ENCODE assay signal across 1 cellular context in the genomic region with DNA sequence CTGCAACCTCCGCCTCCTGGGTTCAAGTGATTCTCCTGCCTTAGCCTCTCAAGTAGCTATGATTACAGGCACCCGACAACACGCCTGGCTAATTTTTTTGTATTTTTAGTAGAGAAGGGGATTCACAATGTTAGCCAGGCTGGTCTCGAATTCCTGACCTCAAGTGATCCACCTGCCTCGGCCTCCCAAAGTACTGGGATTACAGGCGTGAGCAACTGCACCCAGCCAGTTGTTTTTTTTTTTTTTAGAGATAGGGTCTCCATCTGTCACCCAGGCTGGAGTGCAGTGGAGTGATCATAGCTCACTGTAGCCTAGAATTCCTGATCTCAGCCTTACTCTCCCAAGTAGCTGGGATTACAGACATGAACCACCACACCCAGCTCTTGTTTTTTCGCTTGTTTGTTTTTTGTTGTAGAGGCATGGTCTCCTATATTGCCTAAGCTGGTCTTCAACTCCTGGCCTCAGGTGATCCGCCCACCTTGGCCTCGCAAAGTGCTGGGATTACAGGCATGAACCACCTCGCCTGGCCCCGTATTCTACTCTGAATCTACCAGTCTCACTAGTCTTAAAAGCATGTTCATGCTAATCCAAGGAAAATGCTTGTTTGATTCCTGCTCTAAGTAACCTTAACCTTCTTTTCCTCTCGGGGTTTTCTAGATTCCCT.
TF ChIP-seq lines count a peak whose summit lies in the region.

No MANE protein-coding gene starts in this region.

TF ChIP-seq in HepG2, 621 proteins besides CTCF, POLR2A, EP300 and RAD21:
- TF ChIP-seq RFXAP (CRISPR knock-in tag; IDR thresholded peaks at IDR 0.05; ENCODE audit: borderline replicate concordance): 0 out of 2 replicates have a peak, but pooled peaks have one; percentile 23
- TF ChIP-seq, protein P1, sequence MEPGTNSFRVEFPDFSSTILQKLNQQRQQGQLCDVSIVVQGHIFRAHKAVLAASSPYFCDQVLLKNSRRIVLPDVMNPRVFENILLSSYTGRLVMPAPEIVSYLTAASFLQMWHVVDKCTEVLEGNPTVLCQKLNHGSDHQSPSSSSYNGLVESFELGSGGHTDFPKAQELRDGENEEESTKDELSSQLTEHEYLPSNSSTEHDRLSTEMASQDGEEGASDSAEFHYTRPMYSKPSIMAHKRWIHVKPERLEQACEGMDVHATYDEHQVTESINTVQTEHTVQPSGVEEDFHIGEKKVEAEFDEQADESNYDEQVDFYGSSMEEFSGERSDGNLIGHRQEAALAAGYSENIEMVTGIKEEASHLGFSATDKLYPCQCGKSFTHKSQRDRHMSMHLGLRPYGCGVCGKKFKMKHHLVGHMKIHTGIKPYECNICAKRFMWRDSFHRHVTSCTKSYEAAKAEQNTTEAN (CRISPR knock-in tag; conservative IDR thresholded peaks at IDR 0.05): no peak
- TF ChIP-seq, protein P2, sequence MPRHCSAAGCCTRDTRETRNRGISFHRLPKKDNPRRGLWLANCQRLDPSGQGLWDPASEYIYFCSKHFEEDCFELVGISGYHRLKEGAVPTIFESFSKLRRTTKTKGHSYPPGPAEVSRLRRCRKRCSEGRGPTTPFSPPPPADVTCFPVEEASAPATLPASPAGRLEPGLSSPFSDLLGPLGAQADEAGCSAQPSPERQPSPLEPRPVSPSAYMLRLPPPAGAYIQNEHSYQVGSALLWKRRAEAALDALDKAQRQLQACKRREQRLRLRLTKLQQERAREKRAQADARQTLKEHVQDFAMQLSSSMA (CRISPR knock-in tag; IDR thresholded peaks at IDR 0.05): no peak
- 0 out of 2 replicates have a peak, but pooled peaks have one; percentile 31 for TF ChIP-seq SETDB1 (CRISPR knock-in tag; IDR thresholded peaks at IDR 0.05; ENCODE audit: borderline replicate concordance)
- peak; percentile 53 for TF ChIP-seq IKZF4 (CRISPR knock-in tag; IDR thresholded peaks at IDR 0.05; ENCODE audit: borderline replicate concordance, low read depth, not compliant biosample characterization)
- TF ChIP-seq, protein P3, sequence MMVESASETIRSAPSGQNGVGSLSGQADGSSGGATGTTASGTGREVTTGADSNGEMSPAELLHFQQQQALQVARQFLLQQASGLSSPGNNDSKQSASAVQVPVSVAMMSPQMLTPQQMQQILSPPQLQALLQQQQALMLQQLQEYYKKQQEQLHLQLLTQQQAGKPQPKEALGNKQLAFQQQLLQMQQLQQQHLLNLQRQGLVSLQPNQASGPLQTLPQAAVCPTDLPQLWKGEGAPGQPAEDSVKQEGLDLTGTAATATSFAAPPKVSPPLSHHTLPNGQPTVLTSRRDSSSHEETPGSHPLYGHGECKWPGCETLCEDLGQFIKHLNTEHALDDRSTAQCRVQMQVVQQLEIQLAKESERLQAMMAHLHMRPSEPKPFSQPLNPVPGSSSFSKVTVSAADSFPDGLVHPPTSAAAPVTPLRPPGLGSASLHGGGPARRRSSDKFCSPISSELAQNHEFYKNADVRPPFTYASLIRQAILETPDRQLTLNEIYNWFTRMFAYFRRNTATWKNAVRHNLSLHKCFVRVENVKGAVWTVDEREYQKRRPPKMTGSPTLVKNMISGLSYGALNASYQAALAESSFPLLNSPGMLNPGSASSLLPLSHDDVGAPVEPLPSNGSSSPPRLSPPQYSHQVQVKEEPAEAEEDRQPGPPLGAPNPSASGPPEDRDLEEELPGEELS (CRISPR knock-in tag; IDR thresholded peaks at IDR 0.05): 0 out of 2 replicates have a peak, but pooled peaks have one; percentile 9
